ENCODE assay signal across 8 cellular contexts in the genomic region with DNA sequence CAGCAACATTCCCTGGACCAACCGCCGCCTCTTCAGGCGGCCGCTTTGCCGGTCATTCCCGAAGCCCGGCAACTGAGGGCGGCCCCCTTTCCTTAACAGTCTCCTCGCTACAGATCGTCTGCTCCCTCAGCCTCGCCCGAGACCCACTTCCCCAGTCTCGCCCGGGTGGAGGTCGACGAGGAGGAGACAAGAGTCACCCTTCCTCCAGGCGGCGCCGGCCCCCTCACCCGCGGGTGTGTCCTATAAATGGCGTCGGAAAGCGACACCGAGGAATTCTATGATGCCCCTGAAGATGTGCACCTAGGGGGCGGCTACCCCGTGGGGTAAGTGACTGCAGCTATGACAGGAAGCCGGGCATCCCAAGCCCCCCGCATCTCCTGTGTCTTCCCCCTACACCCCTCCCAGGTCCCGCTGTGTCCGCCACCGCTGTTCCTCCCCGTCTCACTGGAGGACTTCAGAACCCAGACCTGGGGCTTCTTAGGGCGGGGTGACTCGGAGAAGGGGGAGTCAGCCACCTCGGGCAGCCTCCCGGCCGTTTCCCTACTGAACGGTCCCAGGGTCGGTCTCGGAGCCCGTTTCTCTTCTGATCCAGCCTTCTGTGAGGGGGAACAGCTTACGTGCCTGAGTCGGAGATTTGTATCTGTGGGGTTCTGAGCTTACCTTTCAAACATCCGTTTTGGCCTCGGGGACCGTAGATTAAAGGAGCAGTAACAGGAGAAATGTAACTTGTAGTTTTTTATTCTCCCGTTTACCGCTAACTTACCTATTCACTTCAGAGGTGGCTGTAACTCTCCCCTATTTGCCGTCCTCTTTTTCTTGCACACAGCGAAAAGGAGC. TPM values are rescaled to one million over a fixed set of nuclear protein-coding genes. Genes with fewer than 3 reads are reported as not detected.
DNase-seq lines count a peak whose midpoint lies in the region; ATAC-seq and TF ChIP-seq lines count a peak whose summit lies in the region.

No MANE protein-coding gene starts in this region.

- DNase-seq in GM13977 (ENCODE audit: low spot score) (no peak), NCI-H1930 (lab: John Stamatoyannopoulos, UW) (peak; percentile 36 to 56), mucosa of gallbladder (ENCODE audit: low spot score) (peak; percentile 22), SIG-M5 treated with dmso at 0.1 percent for 504 hours (lab: John Stamatoyannopoulos, UW; ENCODE audit: unreplicated experiment) (no peak)
- peak; percentile 62 for DNase-seq in activated CD8-positive, alpha-beta T cell treated with anti-CD3 and anti-CD28 coated beads for 36 hours
- peak; percentile 53 for DNase-seq in effector CD8-positive, alpha-beta T cell (lab: John Stamatoyannopoulos, UW)
- peak; percentile 3 for DNase-seq in stimulated activated CD8-positive, alpha-beta memory T cell treated with anti-CD3 and anti-CD28 coated beads, Interleukin-7, amount 100 ng/mL, for 24 hours (ENCODE audit: low read depth)

- peaks cover 33% of the 10 kb centered on the region for H3K4me1 Mint-ChIP-seq in activated CD8-positive, alpha-beta T cell treated with anti-CD3 and anti-CD28 coated beads for 36 hours (ENCODE audit: low read depth)

- no peaks in the 10 kb centered on the region for H3K36me3 Mint-ChIP-seq in activated CD8-positive, alpha-beta T cell treated with anti-CD3 and anti-CD28 coated beads for 36 hours (ENCODE audit: low read depth)

- in situ Hi-C loops in GM13977 (cut with MboI; ENCODE audit: low pct_unique_long_range_greater_than_20kb, low sequenced_read_pairs, unreplicated experiment) = no loop called here

- peak; percentile 18 for TF ChIP-seq CTCF in GM13977 (IDR thresholded peaks at IDR 0.05; ENCODE audit: extremely low read depth, insufficient read depth, missing control alignments)
- TF ChIP-seq CTCF in activated CD8-positive, alpha-beta T cell treated with anti-CD3 and anti-CD28 coated beads for 36 hours (IDR thresholded peaks at IDR 0.05) = no peak

- no peaks in the 10 kb centered on the region for H3K9me3 Mint-ChIP-seq in activated CD8-positive, alpha-beta T cell treated with anti-CD3 and anti-CD28 coated beads for 36 hours

- POLR2A ChIA-PET in activated CD8-positive, alpha-beta T cell treated with anti-CD3 and anti-CD28 coated beads for 36 hours (lab: Charles Lee) = interaction anchor here (0.7 to 1.8 kb wide), 3 partner anchors 12 to 25 kb away, joined by 3 to 4 read pairs (median 3); no protein-coding TSS in a partner anchor

- H3K4me3 Mint-ChIP-seq in activated CD8-positive, alpha-beta T cell treated with anti-CD3 and anti-CD28 coated beads for 36 hours = peak overlapping the region; percentile 91

- ATAC-seq in HG02642 (IDR thresholded peaks at IDR 0.05; ENCODE audit: poor library complexity, unreplicated experiment) = peak; percentile 32
- ATAC-seq in activated CD8-positive, alpha-beta T cell treated with anti-CD3 and anti-CD28 coated beads for 36 hours = peak; percentile 35

- no peaks in the 10 kb centered on the region for H3K27me3 Mint-ChIP-seq in activated CD8-positive, alpha-beta T cell treated with anti-CD3 and anti-CD28 coated beads for 36 hours

- intact Hi-C loops in activated CD8-positive, alpha-beta T cell treated with anti-CD3 and anti-CD28 coated beads for 36 hours (cut with micrococcal nuclease) = no loop called here

- CTCF ChIA-PET in activated CD8-positive, alpha-beta T cell treated with anti-CD3 and anti-CD28 coated beads for 36 hours (lab: Charles Lee) = interaction anchor here (1.3 kb wide), 1 partner anchor 113 kb away, joined by 3 read pairs; no protein-coding TSS in a partner anchor

- peak overlapping the region; percentile 97 for H3K27ac Mint-ChIP-seq in activated CD8-positive, alpha-beta T cell treated with anti-CD3 and anti-CD28 coated beads for 36 hours

RNA-seq across cellular contexts. Expression of a gene that starts 0.6 kb away (rescaled TPM):
- total RNA-seq in activated CD8-positive, alpha-beta T cell treated with anti-CD3 and anti-CD28 coated beads for 36 hours = 10 to 100 TPM in 1 of 2 experiments, 1 to 10 TPM in 1; 9.9 to 10.2 TPM
- total RNA-seq in mucosa of gallbladder = 22.8 TPM

Comparison
In these comparisons a context has a peak if more than half of its experiments do, and no peak if none do; other contexts are left out.
1. DNase-seq: peak in NCI-H1930 (2 of 2), activated CD8-positive, alpha-beta T cell treated with anti-CD3 and anti-CD28 coated beads for 36 hours (single experiment), effector CD8-positive, alpha-beta T cell (single experiment), mucosa of gallbladder (single experiment) and stimulated activated CD8-positive, alpha-beta memory T cell treated with anti-CD3 and anti-CD28 coated beads, Interleukin-7, amount 100 ng/mL, for 24 hours (single experiment); none in GM13977 (single experiment) and SIG-M5 treated with dmso at 0.1 percent for 504 hours (single experiment).